Comparison of ENCODE assay signal across 32 cellular contexts in genomic region chr2:108810993-108811957, GRCh38.
"Had no signal": no experiment of that assay in that cellular context is flagged by ENCODE, and none has a peak within 500 bp of the region (broad histone marks: within the 10 kb centered on the region; RNA-seq: fewer than 3 reads in every experiment).

No MANE protein-coding gene starts in this region.

- H3K4me1 Mint-ChIP-seq: activated CD4-positive, alpha-beta memory T cell treated with anti-CD3 and anti-CD28 coated beads, Interleukin-2, amount 10 ng/mL, durations not matched to agents 7 days and 5 days; activated T-helper 17 cell treated with anti-CD3 and anti-CD28 coated beads, Interleukin-2, amount 50 U/mL, for 72 hours; WTC11 had no signal

- H3K27ac Mint-ChIP-seq: activated CD4-positive, alpha-beta memory T cell treated with anti-CD3 and anti-CD28 coated beads, Interleukin-2, amount 10 ng/mL, durations not matched to agents 7 days and 5 days; activated naive CD8-positive, alpha-beta T cell; activated T-cell treated with anti-CD3 and anti-CD28 coated beads, Interleukin-2, amount 50 U/mL, for 24 hours; activated T-cell treated with anti-CD3 and anti-CD28 coated beads, Interleukin-2, amount 50 U/mL, for 72 hours; activated T-helper 17 cell treated with anti-CD3 and anti-CD28 coated beads, Interleukin-2, amount 50 U/mL, for 72 hours; T-helper 17 cell; WTC11 had no signal

- H3K4me1 ChIP-seq: esophagus muscularis mucosa, foreskin keratinocyte, gastrocnemius medialis had no signal

- H3K4me3 Mint-ChIP-seq: activated CD4-positive, alpha-beta memory T cell treated with anti-CD3 and anti-CD28 coated beads, Interleukin-2, amount 10 ng/mL, durations not matched to agents 7 days and 5 days; activated CD4-positive, alpha-beta T cell treated with anti-CD3 and anti-CD28 coated beads, Interleukin-2, amount 10 ng/mL, durations not matched to agents 7 days and 5 days; activated naive CD8-positive, alpha-beta T cell; activated T-cell treated with anti-CD3 and anti-CD28 coated beads, Interleukin-2, amount 50 U/mL, for 24 hours; activated T-cell treated with anti-CD3 and anti-CD28 coated beads, Interleukin-2, amount 50 U/mL, for 72 hours; activated T-helper 17 cell treated with anti-CD3 and anti-CD28 coated beads, Interleukin-2, amount 50 U/mL, for 72 hours; effector memory CD8-positive, alpha-beta T cell; T-helper 17 cell; WTC11 had no signal

- H3K27me3 ChIP-seq: brain microvascular endothelial cell, esophagus muscularis mucosa, foreskin keratinocyte, gastrocnemius medialis had no signal

- DNase-seq: activated CD4-positive, alpha-beta memory T cell treated with anti-CD3 and anti-CD28 coated beads, Interleukin-2, amount 10 ng/mL, durations not matched to agents 7 days and 5 days; activated CD4-positive, alpha-beta T cell treated with anti-CD3 and anti-CD28 coated beads for 1 hour; activated CD4-positive, alpha-beta T cell treated with anti-CD3 and anti-CD28 coated beads for 4 hours; activated CD4-positive, alpha-beta T cell treated with anti-CD3 and anti-CD28 coated beads, Interleukin-2, amount 10 ng/mL, durations not matched to agents 7 days and 5 days; activated CD4-positive, alpha-beta T cell treated with anti-CD3 and anti-CD28 coated beads, Interleukin-2, amount 50 U/mL, for 4 hours; activated CD8-positive, alpha-beta memory T cell treated with anti-CD3 and anti-CD28 coated beads, Interleukin-2, amount 50 U/mL, for 48 hours; activated effector memory CD4-positive, alpha-beta T cell treated with Interleukin-2 at 50 U/mL for 16 hours; activated gamma-delta T cell treated with Interleukin-2 at 50 U/mL for 16 hours; activated naive CD4-positive, alpha-beta T cell treated with anti-CD3 and anti-CD28 coated beads, Interleukin-2, amount 50 U/mL, for 16 hours; activated naive CD4-positive, alpha-beta T cell treated with Interleukin-2 at 50 U/mL for 16 hours; activated T-cell treated with anti-CD3 and anti-CD28 coated beads for 4 hours; activated T-cell treated with anti-CD3 and anti-CD28 coated beads, Interleukin-2, amount 50 U/mL, for 24 hours; activated T-cell treated with anti-CD3 and anti-CD28 coated beads, Interleukin-2, amount 50 U/mL, for 72 hours; amniotic stem cell; anterior cingulate cortex; brain microvascular endothelial cell; cortex of kidney; dermis blood vessel endothelial cell; effector CD4-positive, alpha-beta T cell; effector memory CD8-positive, alpha-beta T cell; erythroblast; foreskin keratinocyte; gastrocnemius medialis; glutamatergic neuron; T-helper 1 cell; T-helper 17 cell had no signal

- FAIRE-seq: astrocyte, bronchial epithelial cell had no signal

- ATAC-seq: activated T-cell treated with anti-CD3 and anti-CD28 coated beads, Interleukin-2, amount 50 U/mL, for 72 hours; activated T-helper 17 cell treated with anti-CD3 and anti-CD28 coated beads, Interleukin-2, amount 50 U/mL, for 72 hours; effector memory CD8-positive, alpha-beta T cell; foreskin keratinocyte; gastrocnemius medialis; T-helper 17 cell; WTC11 had no signal

- H3K27me3 Mint-ChIP-seq: activated CD4-positive, alpha-beta memory T cell treated with anti-CD3 and anti-CD28 coated beads, Interleukin-2, amount 10 ng/mL, durations not matched to agents 7 days and 5 days; activated CD4-positive, alpha-beta T cell treated with anti-CD3 and anti-CD28 coated beads, Interleukin-2, amount 10 ng/mL, durations not matched to agents 7 days and 5 days; activated naive CD8-positive, alpha-beta T cell; activated T-cell treated with anti-CD3 and anti-CD28 coated beads, Interleukin-2, amount 50 U/mL, for 24 hours; activated T-helper 17 cell treated with anti-CD3 and anti-CD28 coated beads, Interleukin-2, amount 50 U/mL, for 72 hours; effector memory CD8-positive, alpha-beta T cell; T-helper 17 cell had no signal

- H3K4me3 ChIP-seq: esophagus muscularis mucosa, gastrocnemius medialis had no signal

- H3K27ac ChIP-seq: brain microvascular endothelial cell, esophagus muscularis mucosa, foreskin keratinocyte, gastrocnemius medialis had no signal
